ENCODE assay signal across 16 cellular contexts in genomic region chr18:75253784-75254183, GRCh38. TPM values are rescaled to one million over a fixed set of nuclear protein-coding genes. Genes with fewer than 3 reads are reported as not detected.
DNase-seq lines count a peak whose midpoint lies in the region; ATAC-seq and TF ChIP-seq lines count a peak whose summit lies in the region.
"Had no signal": no experiment of that assay in that cellular context is flagged by ENCODE, and none has a peak within 500 bp of the region (broad histone marks: within the 10 kb centered on the region; RNA-seq: fewer than 3 reads in every experiment).

No MANE protein-coding gene starts in this region.

- H3K4me3 ChIP-seq in osteoblast (ENCODE audit: insufficient read depth, low read length): peak overlapping the region; percentile 29

- TF ChIP-seq CTCF in VCaP (conservative IDR thresholded peaks at IDR 0.05) (no peak), osteoblast (IDR thresholded peaks at IDR 0.05; ENCODE audit: extremely low read depth, low read depth, low read length) (no peak)

- H3K4me2 ChIP-seq in osteoblast (ENCODE audit: insufficient read depth, low read length): peak overlapping the region; percentile 48

- no peaks in the 10 kb centered on the region for H4K20me1 ChIP-seq in osteoblast (ENCODE audit: insufficient read depth, low read length)

- no peaks in the 10 kb centered on the region for H3K9me3 ChIP-seq in osteoblast (ENCODE audit: low read depth, low read length)

- peaks cover 21% of the 10 kb centered on the region for H3K4me1 ChIP-seq in osteoblast (ENCODE audit: insufficient read depth, low read length)

- H3K27me3 ChIP-seq in osteoblast (ENCODE audit: insufficient read depth, low read length): no peaks in the 10 kb centered on the region

- peak overlapping the region; percentile 86 for H2AFZ ChIP-seq in osteoblast (ENCODE audit: low read length)

- peaks cover 52% of the 10 kb centered on the region for H3K79me2 ChIP-seq in osteoblast (ENCODE audit: insufficient read depth, low read length)

- peak; percentile 38 for DNase-seq in EH (ENCODE audit: low read depth)
- peak; percentile 10 for DNase-seq in fibroblast of the conjunctiva (ENCODE audit: low read depth)
- DNase-seq in osteoblast (ENCODE audit: insufficient read length, low spot score, missing footprints): no peak
- no peak for DNase-seq in dermis blood vessel endothelial cell
- DNase-seq in NCI-H446 (lab: John Stamatoyannopoulos, UW): no peak
- no peak for DNase-seq in activated naive CD4-positive, alpha-beta T cell (lab: John Stamatoyannopoulos, UW)
- DNase-seq: activated CD4-positive, alpha-beta T cell treated with anti-CD3 and anti-CD28 coated beads for 36 hours; activated T-cell treated with anti-CD3 and anti-CD28 coated beads, Interleukin-2, amount 50 U/mL, for 24 hours; DND-41; GOT3; hippocampal formation; MM.1S; SW 1271 had no signal

- ATAC-seq in HG03342 (IDR thresholded peaks at IDR 0.05; ENCODE audit: unreplicated experiment): no peak
- ATAC-seq: activated CD4-positive, alpha-beta T cell treated with anti-CD3 and anti-CD28 coated beads for 36 hours had no signal

- H3K36me3 ChIP-seq in osteoblast (ENCODE audit: insufficient read depth, low read length): no peaks in the 10 kb centered on the region

- peak overlapping the region; percentile 20 for H3K27ac ChIP-seq in VCaP
- H3K27ac ChIP-seq in osteoblast (ENCODE audit: low read depth, low read length): peak overlapping the region; percentile 49
- H3K27ac ChIP-seq: HL-60 had no signal

RNA-seq across cellular contexts. Expression of gene TSHZ1, which starts 43.2 kb away (rescaled TPM):
- total RNA-seq in osteoblast (8.5 and 10.5 TPM in 2 replicates), dermis blood vessel endothelial cell (10.0 and 15.0 TPM in 2 replicates)

RNA-seq across cellular contexts. Expression of gene PTGR3, which starts 44.8 kb away (rescaled TPM):
- total RNA-seq in osteoblast (8.3 and 10.3 TPM in 2 replicates), dermis blood vessel endothelial cell (21.1 and 23.0 TPM in 2 replicates)

Comparison
In these comparisons a context has a peak if more than half of its experiments do, and no peak if none do; other contexts are left out.
1. DNase-seq: peak in EH (single experiment) and fibroblast of the conjunctiva (single experiment); none in osteoblast (single experiment), dermis blood vessel endothelial cell (single experiment), NCI-H446 (0 of 2) and activated naive CD4-positive, alpha-beta T cell (0 of 4).